ENCODE assay signal across 20 cellular contexts in genomic region chr7:1717095-1717483, GRCh38. TPM values are rescaled to one million over a fixed set of nuclear protein-coding genes. Genes with fewer than 3 reads are reported as not detected.
DNase-seq lines count a peak whose midpoint lies in the region; ATAC-seq and TF ChIP-seq lines count a peak whose summit lies in the region.
"Had no signal": no experiment of that assay in that cellular context is flagged by ENCODE, and none has a peak within 500 bp of the region (broad histone marks: within the 10 kb centered on the region; RNA-seq: fewer than 3 reads in every experiment).

No MANE protein-coding gene starts in this region.

- CTCF ChIA-PET in SK-N-SH (lab: Yijun Ruan, JAX) = interaction anchor here (0.6 to 3.3 kb wide), 7 partner anchors 10 to 138 kb away, joined by 3 to 14 read pairs (median 3); no protein-coding TSS in a partner anchor

- H3K4me1 Mint-ChIP-seq in brain = peaks cover 64% of the 10 kb centered on the region

- TF ChIP-seq EP300 in SK-N-SH (IDR thresholded peaks at IDR 0.05; ENCODE audit: borderline replicate concordance in 1 of 2, low read depth in 1 of 2, low read length in 1 of 2) = no peak

- H3K4me3 Mint-ChIP-seq in brain = no peak overlapping the region

- TF ChIP-seq RAD21 in SK-N-SH (IDR thresholded peaks at IDR 0.05; ENCODE audit: low read length) = no peak

- H3K27me3 ChIP-seq in heart right ventricle = no peaks in the 10 kb centered on the region
- H3K27me3 ChIP-seq in SK-N-SH (ENCODE audit: insufficient read depth) = no peaks in the 10 kb centered on the region; the same call in 1 of the 2 replicates
- no peaks in the 10 kb centered on the region for H3K27me3 ChIP-seq in osteoblast (ENCODE audit: insufficient read depth, low read length)
- H3K27me3 ChIP-seq: MG63 had no signal

- H3F3A ChIP-seq in SK-N-SH (replicated peaks; ENCODE audit: insufficient read depth) = no peaks in the 10 kb centered on the region

- H3K27me3 Mint-ChIP-seq in brain = peaks cover 2% of the 10 kb centered on the region

- H3K36me3 Mint-ChIP-seq in brain = peaks cover 33% of the 10 kb centered on the region

- no peak overlapping the region for H3K9ac ChIP-seq in SK-N-SH

- no peak overlapping the region for H2AFZ ChIP-seq in SK-N-SH (ENCODE audit: low read depth)
- H2AFZ ChIP-seq in osteoblast (ENCODE audit: low read length) = no peak overlapping the region

- H3K79me2 ChIP-seq in SK-N-SH (ENCODE audit: insufficient read depth) = no peaks in the 10 kb centered on the region
- H3K79me2 ChIP-seq in osteoblast (ENCODE audit: insufficient read depth, low read length) = no peaks in the 10 kb centered on the region

- intact Hi-C loops in left ventricle myocardium superior (cut with micrococcal nuclease) (no loop called here), heart right ventricle (cut with DNase I) (no loop called here)

- DNase-seq in left ventricle myocardium superior (peak; percentile 13), heart right ventricle (no peak), SK-N-SH (peak; percentile 73), osteoblast (ENCODE audit: insufficient read length, low spot score, missing footprints) (no peak), midbrain (lab: John Stamatoyannopoulos, UW) (no peak), epidermal melanocyte (ENCODE audit: insufficient read length, low spot score) (no peak), amniotic stem cell (lab: John Stamatoyannopoulos, UW) (no peak)
- DNase-seq: 8988T, GF-D8, NCI-H1048, NCI-H1417 treated with DMSO at 0.1 percent for 48 hours, NCI-H187, NCI-H446 treated with DMSO at 0.1 percent for 48 hours, NCI-H526 treated with DMSO at 0.1 percent for 48 hours, SIG-M5 had no signal

- peak overlapping the region in 4 of 5 experiments; percentile 31 to 90 (median 89) for H3K27ac Mint-ChIP-seq in brain

- POLR2A ChIA-PET in SK-N-SH (lab: Yijun Ruan, JAX) = interaction anchor here (1.5 kb wide), 1 partner anchor 147 kb away, joined by 3 read pairs; no protein-coding TSS in a partner anchor

- H4K20me1 ChIP-seq in SK-N-SH (ENCODE audit: insufficient read depth) (no peaks in the 10 kb centered on the region), osteoblast (ENCODE audit: insufficient read depth, low read length) (no peaks in the 10 kb centered on the region)

- H3K9me2 ChIP-seq in SK-N-SH = no peaks in the 10 kb centered on the region

- no peak overlapping the region for H3K4me3 ChIP-seq in heart right ventricle
- no peak overlapping the region for H3K4me3 ChIP-seq in SK-N-SH (ENCODE audit: low read depth in 2 of 2, low read length in 1 of 2)
- H3K4me3 ChIP-seq in osteoblast (ENCODE audit: insufficient read depth, low read length) = no peak overlapping the region
- H3K4me3 ChIP-seq: K562, MG63 had no signal

- H3K4me1 ChIP-seq in heart right ventricle (peaks cover 5 to 57% (median 39%) of the 10 kb centered on the region in 9 donors), SK-N-SH (ENCODE audit: control insufficient read depth in 1 of 2, insufficient read depth in 2 of 2, low read depth in 1 of 2, low read length in 1 of 2) (peaks cover 0 to 59% of the 10 kb centered on the region in 2 experiments; a peak in 2 of 4 replicates), osteoblast (ENCODE audit: insufficient read depth, low read length) (peaks cover 2% of the 10 kb centered on the region)

- H3K9me3 ChIP-seq in heart right ventricle (peaks cover 0 to 3% (median 0%) of the 10 kb centered on the region in 11 donors), SK-N-SH (no peaks in the 10 kb centered on the region), osteoblast (ENCODE audit: low read depth, low read length) (no peaks in the 10 kb centered on the region)
- H3K9me3 ChIP-seq: MG63 had no signal

- ATAC-seq in left ventricle myocardium superior (no peak), heart right ventricle (no peak)
- ATAC-seq: K562 had no signal

- WGBS in heart right ventricle, 2 donors = 95 to 97% methylated on average over 10 of the region's 10 CpGs
- 48% methylated on average over 10 of the region's 10 CpGs for WGBS in SK-N-SH (ENCODE audit: low lambda C conversion rate)

- no peak overlapping the region for H3K27ac ChIP-seq in heart right ventricle
- H3K27ac ChIP-seq in SK-N-SH (ENCODE audit: low read depth in 2 of 2, low read length in 1 of 2) = peak overlapping the region in 1 of 2 experiments; percentile 67; a peak in 2 of 4 replicates
- no peak overlapping the region for H3K27ac ChIP-seq in osteoblast (ENCODE audit: low read depth, low read length)
- H3K27ac ChIP-seq: RWPE1 had no signal

- H3K4me2 ChIP-seq in SK-N-SH = no peak overlapping the region
- H3K4me2 ChIP-seq in osteoblast (ENCODE audit: insufficient read depth, low read length) = peak overlapping the region; percentile 13

- no peaks in the 10 kb centered on the region for H3K36me3 ChIP-seq in heart right ventricle
- H3K36me3 ChIP-seq in SK-N-SH (replicated peaks in 1 of 2; ENCODE audit: control insufficient read depth in 1 of 2, insufficient read depth in 2 of 2, low read length in 1 of 2) = no peaks in the 10 kb centered on the region
- no peaks in the 10 kb centered on the region for H3K36me3 ChIP-seq in osteoblast (ENCODE audit: insufficient read depth, low read length)
- H3K36me3 ChIP-seq: MG63 had no signal

- peaks cover 0 to 2% (median 0%) of the 10 kb centered on the region in 5 experiments for H3K9me3 Mint-ChIP-seq in brain

- TF ChIP-seq CTCF in heart right ventricle (IDR thresholded peaks at IDR 0.05) (no peak), SK-N-SH (IDR thresholded peaks at IDR 0.05) (no peak), brain (conservative IDR thresholded peaks at IDR 0.05) (no peak), osteoblast (IDR thresholded peaks at IDR 0.05; ENCODE audit: extremely low read depth, low read depth, low read length) (no peak)

TF ChIP-seq in SK-N-SH, 30 proteins besides CTCF, POLR2A, EP300 and RAD21:
- TF ChIP-seq NRF1 (IDR thresholded peaks at IDR 0.05; ENCODE audit: low read depth, low read length) (no peak), RXRA (IDR thresholded peaks at IDR 0.05; ENCODE audit: borderline replicate concordance, low read depth) (no peak), MEF2A (IDR thresholded peaks at IDR 0.05; ENCODE audit: borderline replicate concordance, low read depth) (no peak), REST (IDR thresholded peaks at IDR 0.05; ENCODE audit: low read depth, low read length) (no peak)
TF ChIP-seq in SK-N-SH: peak in this region for 0.

RNA-seq across cellular contexts. Expression of gene ELFN1, which starts 47.0 kb away (rescaled TPM):
- 12.0 TPM for total RNA-seq in left ventricle myocardium superior
- total RNA-seq in heart right ventricle = 1 to 10 TPM; 3.4 to 9.5 (median 6.4) TPM
- 1 to 10 TPM; 3.0 to 5.7 TPM for polyA plus RNA-seq in heart right ventricle
- polyA plus RNA-seq in SK-N-SH (2012; rRNA removed) = 0.05 and 0.06 TPM in 2 replicates
- 0.01 and 0.03 TPM in 2 replicates for polyA plus RNA-seq in SK-N-SH (2012; cell fraction: cytosol; rRNA removed)
- polyA plus RNA-seq in SK-N-SH (2012; cell fraction: nucleus; rRNA removed) = 0.01 and 0.05 TPM in 2 replicates
- 1.2 TPM for polyA plus RNA-seq in brain (ENCODE audit: insufficient read depth, low read depth, low replicate concordance)
- total RNA-seq in osteoblast = 12.7 and 14.1 TPM in 2 replicates
- total RNA-seq: LHCN-M2 had no signal

Comparison
In these comparisons a context has a peak if more than half of its experiments do, and no peak if none do; other contexts are left out.
1. DNase-seq: peak in left ventricle myocardium superior (single experiment) and SK-N-SH (single experiment); none in heart right ventricle (0 of 2), osteoblast (single experiment), midbrain (single experiment), epidermal melanocyte (single experiment) and amniotic stem cell (single experiment).